ENCODE assay signal across 1 cellular context in the genomic region with DNA sequence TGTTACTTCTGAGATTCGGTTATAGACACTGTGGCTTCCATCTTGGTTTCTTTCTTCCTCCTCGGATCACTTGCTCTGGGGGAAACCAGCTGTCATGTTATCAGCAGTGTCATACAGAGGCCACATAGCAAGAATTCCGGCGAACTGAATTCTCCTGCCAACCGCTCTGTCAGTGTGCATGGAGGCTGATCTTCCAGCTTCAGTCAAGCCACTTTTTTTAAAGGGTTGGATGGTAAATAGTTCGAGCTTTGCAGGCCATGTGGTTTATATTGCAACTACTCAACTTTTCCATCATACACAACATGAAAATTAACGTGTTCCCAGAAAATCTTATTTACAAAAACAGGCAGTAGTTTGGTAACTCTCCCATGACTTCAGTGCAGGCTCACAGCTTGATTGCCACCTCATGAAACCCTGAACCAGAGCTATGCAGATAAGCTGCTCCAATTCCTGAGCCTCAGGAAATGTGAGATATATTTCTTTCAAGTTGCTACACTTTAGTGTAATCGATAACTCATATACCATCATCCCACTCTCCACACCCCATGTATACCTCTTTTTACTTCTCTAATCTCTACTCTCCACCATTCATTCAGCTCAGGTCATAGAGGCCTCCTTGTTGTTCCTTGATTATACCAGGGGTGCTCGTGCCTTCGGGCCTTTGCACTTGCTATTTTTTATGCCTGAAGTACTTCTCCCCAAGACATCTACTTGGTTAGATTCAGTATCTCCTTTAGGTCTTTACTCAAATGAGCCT.
TF ChIP-seq lines count a peak whose summit lies in the region.

No MANE protein-coding gene starts in this region.

TF ChIP-seq in IMR-90, 13 proteins besides CTCF, POLR2A, EP300 and RAD21:
- no peak for TF ChIP-seq MXI1 (IDR thresholded peaks at IDR 0.05; ENCODE audit: borderline replicate concordance, low read depth, low read length)
- no peak for TF ChIP-seq BHLHE40 (IDR thresholded peaks at IDR 0.05; ENCODE audit: low read depth, low read length)
- TF ChIP-seq MAFK (IDR thresholded peaks at IDR 0.05; ENCODE audit: low read depth, low read length) = no peak
- no peak for TF ChIP-seq FOS (IDR thresholded peaks at IDR 0.05; ENCODE audit: low read depth, low read length)
- TF ChIP-seq SMC3 (IDR thresholded peaks at IDR 0.05; ENCODE audit: low read depth, low read length) = no peak
- no peak for TF ChIP-seq RFX5 (IDR thresholded peaks at IDR 0.05; ENCODE audit: low read depth, low read length)
